8 cellular contexts compared by ENCODE assay signal in the genomic region with DNA sequence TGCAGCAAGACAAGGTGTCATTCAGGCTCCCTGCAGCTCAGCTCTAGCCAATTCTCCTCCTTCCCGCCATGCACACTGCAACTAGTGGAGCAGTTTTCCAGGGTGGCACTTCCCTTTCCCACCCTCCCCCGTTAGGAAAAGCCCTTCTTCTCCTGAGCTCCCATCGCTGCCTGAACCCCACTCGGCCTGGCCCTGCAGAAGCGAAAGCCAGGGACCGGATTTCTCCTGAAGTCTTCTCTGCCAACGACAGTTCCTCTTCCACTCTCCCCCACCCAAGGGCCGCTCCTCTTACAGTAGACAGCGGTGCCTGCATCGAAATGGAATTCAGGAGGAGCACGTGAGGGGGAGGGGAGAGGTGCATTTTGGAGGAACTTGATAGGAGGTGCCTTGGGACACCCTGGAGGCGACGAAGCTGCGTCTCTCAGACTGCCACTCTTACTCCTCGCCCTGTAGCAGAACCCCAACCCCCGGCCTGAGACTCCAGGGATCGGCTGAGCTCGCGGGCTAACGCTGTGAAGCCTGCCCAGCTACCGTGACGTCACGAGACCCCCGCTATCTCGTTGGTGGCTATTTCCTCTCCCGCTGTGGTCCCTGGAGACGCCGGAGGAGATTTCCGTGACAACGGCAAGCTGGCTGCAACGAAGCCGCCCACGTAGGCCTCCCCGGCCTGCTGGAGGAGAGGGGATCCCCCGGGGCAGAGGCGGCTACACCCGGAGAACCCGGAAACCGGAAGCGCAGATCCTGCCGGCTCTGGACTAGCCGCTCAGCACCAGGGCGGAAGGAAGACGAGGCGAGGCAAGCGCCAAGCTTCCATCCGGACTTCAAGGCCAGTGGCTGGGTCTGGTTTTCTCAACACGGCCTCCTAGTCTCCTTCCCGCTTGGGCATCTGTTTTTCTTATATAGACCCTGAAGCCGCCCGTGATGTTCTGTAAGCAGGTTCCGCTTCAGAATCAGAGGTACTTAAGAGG.
A peak's percentile ranks its signal among the peaks of the same experiment; 100 is the strongest.
DNase-seq lines count a peak whose midpoint lies in the region; ATAC-seq and TF ChIP-seq lines count a peak whose summit lies in the region.

No MANE protein-coding gene starts in this region.

- DNase-seq in NCI-H2171 treated with DMSO at 0.1 percent for 48 hours (lab: John Stamatoyannopoulos, UW) (peak; percentile 98), breast epithelium (ENCODE audit: low spot score in 2 of 2) (peak; percentile 76 to 89)

- peak overlapping the region; percentile 83 for H3K4me3 ChIP-seq in ACC112 (ENCODE audit: low read depth, low read length)
- H3K4me3 ChIP-seq in breast epithelium, result peak overlapping the region; percentile 44 to 72 (median 71)
- peak overlapping the region; percentile 76 for H3K4me3 ChIP-seq in iPS-20b (ENCODE audit: low read length)
- H3K4me3 ChIP-seq in skin epidermis, result peak overlapping the region; percentile 22 to 56 (median 44)

- peak overlapping the region; percentile 93 for H2AFZ ChIP-seq in ACC112 (ENCODE audit: low read length, unreplicated experiment)

- no peaks in the 10 kb centered on the region for H3K9me3 ChIP-seq in breast epithelium
- no peaks in the 10 kb centered on the region for H3K9me3 ChIP-seq in iPS-20b (ENCODE audit: insufficient read depth, low read depth, low read length)

- H3K36me3 ChIP-seq in ACC112 (ENCODE audit: insufficient read depth, low read length), result no peaks in the 10 kb centered on the region
- H3K36me3 ChIP-seq in breast epithelium, result no peaks in the 10 kb centered on the region
- no peaks in the 10 kb centered on the region for H3K36me3 ChIP-seq in iPS-20b (ENCODE audit: insufficient read depth, low read depth, low read length)

- H3K4me1 ChIP-seq in ACC112 (ENCODE audit: control insufficient read depth, insufficient read depth, low read length, unreplicated experiment) (peaks cover 15% of the 10 kb centered on the region), breast epithelium (peaks cover 5 to 8% of the 10 kb centered on the region in 2 donors), iPS-20b (ENCODE audit: insufficient read depth, low read length) (peaks cover 30% of the 10 kb centered on the region)

- H3K79me2 ChIP-seq in ACC112 (ENCODE audit: control insufficient read depth, insufficient read depth, low read length, unreplicated experiment), result peaks cover 13% of the 10 kb centered on the region

- H3K27ac ChIP-seq in ACC112 (ENCODE audit: low read depth, low read length) (peak overlapping the region; percentile 92), VCaP (peak overlapping the region; percentile 69), breast epithelium (peak overlapping the region; percentile 88 to 92), iPS-20b (ENCODE audit: low read length) (peak overlapping the region; percentile 31), skin epidermis (peak overlapping the region; percentile 40 to 93 (median 82))

- ATAC-seq in GM18870 (IDR thresholded peaks at IDR 0.05; ENCODE audit: unreplicated experiment), result peak; percentile 94
- peak; percentile 94 for ATAC-seq in HG03108 (IDR thresholded peaks at IDR 0.05; ENCODE audit: unreplicated experiment)

- peak overlapping the region; percentile 70; the same call in 1 of the 2 replicates for H3K9ac ChIP-seq in iPS-20b (ENCODE audit: low read depth, low read length)

- intact Hi-C loops in breast epithelium (cut with DNase I; ENCODE audit: low total_unique reads), result no loop called here

- H3K27me3 ChIP-seq in ACC112 (ENCODE audit: insufficient read depth, low read length) (no peaks in the 10 kb centered on the region), breast epithelium (no peaks in the 10 kb centered on the region), iPS-20b (ENCODE audit: insufficient read depth, low read length) (peaks cover 21% of the 10 kb centered on the region)

- no peak for TF ChIP-seq CTCF in VCaP (conservative IDR thresholded peaks at IDR 0.05)
- TF ChIP-seq CTCF in breast epithelium (IDR thresholded peaks at IDR 0.05), result peak in 1 of 3 donors; percentile 8

- no peak for TF ChIP-seq POLR2A in breast epithelium (IDR thresholded peaks at IDR 0.05)

Comparison
In these comparisons a context has a peak if more than half of its experiments do, and no peak if none do; other contexts are left out.
1. Peak in every context shown above with its lines: DNase-seq, ATAC-seq, H3K4me3 ChIP-seq and H3K27ac ChIP-seq.
2. H3K27ac ChIP-seq: peak in every context shown above with its lines; median percentile 92 in ACC112; 90 in breast epithelium; 82 in skin epidermis; 69 in VCaP; 31 in iPS-20b.